Comparison of ENCODE assay signal across 13 cellular contexts in the genomic region with DNA sequence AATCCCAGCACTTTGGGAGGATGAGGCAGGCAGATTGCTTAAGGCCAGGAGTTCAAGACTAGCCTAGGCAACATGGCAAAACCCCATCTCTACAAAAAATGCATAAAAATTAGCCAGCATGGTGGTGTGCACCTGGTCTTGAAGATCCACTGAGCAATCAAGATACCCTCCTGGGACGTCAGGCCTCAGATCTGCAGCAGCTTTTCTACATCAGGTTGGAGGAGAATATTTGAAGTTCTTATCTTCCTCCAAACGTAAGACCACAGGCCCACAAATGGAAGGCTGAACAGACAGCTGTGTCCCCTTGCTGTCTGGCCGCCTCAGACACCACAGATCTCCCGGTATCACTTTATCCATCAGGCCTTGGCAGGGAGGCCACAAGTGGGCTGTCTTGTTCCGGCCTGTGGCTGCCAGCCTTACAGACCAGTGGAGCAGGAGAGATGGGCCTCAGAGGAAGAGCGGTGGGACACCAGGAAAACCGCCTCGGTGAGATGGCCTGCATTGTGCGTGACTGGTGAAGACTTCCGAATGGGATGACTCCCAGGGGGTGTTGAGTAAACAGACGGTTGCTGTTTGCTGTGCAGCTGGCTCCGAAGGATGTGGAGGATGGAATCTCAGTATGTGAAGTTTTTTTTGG. TPM values are rescaled to one million over a fixed set of nuclear protein-coding genes. Genes with fewer than 3 reads are reported as not detected.
A peak's percentile ranks its signal among the peaks of the same experiment; 100 is the strongest.
DNase-seq lines count a peak whose midpoint lies in the region; ATAC-seq and TF ChIP-seq lines count a peak whose summit lies in the region.
"Had no signal": no experiment of that assay in that cellular context is flagged by ENCODE, and none has a peak within 500 bp of the region (broad histone marks: within the 10 kb centered on the region; RNA-seq: fewer than 3 reads in every experiment).

No MANE protein-coding gene starts in this region.

- H3K4me1 ChIP-seq in CD4-positive, CD25-positive, alpha-beta regulatory T cell (ENCODE audit: control insufficient read depth, insufficient read depth, low read length, poor library complexity, severe bottlenecking), result peaks cover 70% of the 10 kb centered on the region
- no peaks in the 10 kb centered on the region for H3K4me1 ChIP-seq in mesendoderm (ENCODE audit: control insufficient read depth, low read depth, low read length)

- H3K4me3 ChIP-seq in CD4-positive, CD25-positive, alpha-beta regulatory T cell (ENCODE audit: low read depth, low read length), result no peak overlapping the region
- H3K4me3 ChIP-seq in Jurkat, Clone E6-1 (ENCODE audit: low read length), result no peak overlapping the region
- H3K4me3 ChIP-seq in brain microvascular endothelial cell (ENCODE audit: low read depth, low read length) (no peak overlapping the region), mesendoderm (ENCODE audit: low read length) (no peak overlapping the region)

- no peak overlapping the region for H3K18ac ChIP-seq in mesendoderm (ENCODE audit: low read length)

- H2BK5ac ChIP-seq in mesendoderm (ENCODE audit: low read length), result no peak overlapping the region

- no peak overlapping the region for H3K23ac ChIP-seq in mesendoderm (ENCODE audit: low read length)

- H3K9ac ChIP-seq in mesendoderm (ENCODE audit: low read length), result no peak overlapping the region

- no peak overlapping the region for H3K27ac ChIP-seq in CD4-positive, CD25-positive, alpha-beta regulatory T cell (ENCODE audit: insufficient read depth, low read length, poor library complexity, severe bottlenecking)
- H3K27ac ChIP-seq in brain microvascular endothelial cell (peak overlapping the region; percentile 64), mesendoderm (ENCODE audit: low read depth, low read length) (no peak overlapping the region)

- no peaks in the 10 kb centered on the region for H3K27me3 Mint-ChIP-seq in CD4-positive, CD25-positive, alpha-beta regulatory T cell
- H3K27me3 Mint-ChIP-seq in naive thymus-derived CD8-positive, alpha-beta T cell, result no peaks in the 10 kb centered on the region
- H3K27me3 Mint-ChIP-seq: CD8-positive, alpha-beta memory T cell had no signal

- H2BK15ac ChIP-seq in mesendoderm (replicated peaks; ENCODE audit: low read depth), result no peak overlapping the region

- H3K9me3 Mint-ChIP-seq in CD4-positive, CD25-positive, alpha-beta regulatory T cell, result peaks cover 0 to 5% (median 0%) of the 10 kb centered on the region in 7 donors
- peaks cover 0 to 10% (median 3%) of the 10 kb centered on the region in 9 donors for H3K9me3 Mint-ChIP-seq in naive thymus-derived CD8-positive, alpha-beta T cell

- H3K36me3 Mint-ChIP-seq in CD4-positive, CD25-positive, alpha-beta regulatory T cell, result peaks cover 28% of the 10 kb centered on the region
- H3K36me3 Mint-ChIP-seq in naive thymus-derived CD8-positive, alpha-beta T cell, result peaks cover 0 to 10% (median 9%) of the 10 kb centered on the region in 3 donors

- no peak overlapping the region for H3K4me3 Mint-ChIP-seq in CD4-positive, CD25-positive, alpha-beta regulatory T cell
- H3K4me3 Mint-ChIP-seq in naive thymus-derived CD8-positive, alpha-beta T cell, result peak overlapping the region in 3 of 10 donors; percentile 2 to 21 (median 17)
- H3K4me3 Mint-ChIP-seq: CD8-positive, alpha-beta memory T cell; natural killer cell treated with Interleukin-12 subunit alpha and Interleukin-12 subunit beta and Interleukin-15 and Interleukin-18, amount 100 ng/mL, for 72 hours had no signal

- TF ChIP-seq CTCF in brain microvascular endothelial cell (IDR thresholded peaks at IDR 0.05; ENCODE audit: low read depth, low read length, missing control alignments), result no peak

- no peak for DNase-seq in CD4-positive, CD25-positive, alpha-beta regulatory T cell
- peak; percentile 97 for DNase-seq in Jurkat, Clone E6-1 (ENCODE audit: low read depth, low spot score)
- DNase-seq in brain microvascular endothelial cell (peak; percentile 82), SKM-1 (lab: John Stamatoyannopoulos, UW; ENCODE audit: unreplicated experiment) (no peak), midbrain (lab: John Stamatoyannopoulos, UW) (no peak), mesendoderm (no peak), islet precursor cell (no peak)
- DNase-seq in naive thymus-derived CD8-positive, alpha-beta T cell, result no peak
- DNase-seq: activated naive CD4-positive, alpha-beta T cell; CD8-positive, alpha-beta memory T cell; NCI-H1092 treated with DMSO at 0.1 percent for 48 hours; NCI-H510A had no signal

- no peaks in the 10 kb centered on the region for H3K27me3 ChIP-seq in CD4-positive, CD25-positive, alpha-beta regulatory T cell (ENCODE audit: control insufficient read depth, insufficient read depth, low read length)
- H3K27me3 ChIP-seq in brain microvascular endothelial cell (replicated peaks), result no peaks in the 10 kb centered on the region
- no peaks in the 10 kb centered on the region for H3K27me3 ChIP-seq in mesendoderm (ENCODE audit: insufficient read depth, low read length, poor library complexity)

- peaks cover 31 to 93% (median 66%) of the 10 kb centered on the region in 4 donors for H3K4me1 Mint-ChIP-seq in CD4-positive, CD25-positive, alpha-beta regulatory T cell
- H3K4me1 Mint-ChIP-seq in naive thymus-derived CD8-positive, alpha-beta T cell, result peaks cover 47 to 96% (median 91%) of the 10 kb centered on the region in 4 donors

- no peaks in the 10 kb centered on the region for H3K9me3 ChIP-seq in CD4-positive, CD25-positive, alpha-beta regulatory T cell (ENCODE audit: control insufficient read depth in 2 of 2, low read length in 2 of 2)

- in situ Hi-C loops in brain microvascular endothelial cell (cut with HindIII; ENCODE audit: low pct_ligation_motif_present, low sequenced_read_pairs), result no loop called here

- H2AK5ac ChIP-seq in mesendoderm (ENCODE audit: low read length), result no peak overlapping the region

- no peak for ATAC-seq in CD4-positive, CD25-positive, alpha-beta regulatory T cell (ENCODE audit: low read depth in 2 of 2)
- no peak for ATAC-seq in naive thymus-derived CD8-positive, alpha-beta T cell
- ATAC-seq: natural killer cell treated with Interleukin-12 subunit alpha and Interleukin-12 subunit beta and Interleukin-15 and Interleukin-18, amount 100 ng/mL, for 72 hours had no signal

- no CpG with 5 or more reads among the region's 12 CpGs for WGBS in mesendoderm (ENCODE audit: extremely low coverage, insufficient coverage, low lambda C conversion rate)

- H3K4me2 ChIP-seq in mesendoderm (ENCODE audit: low read length), result no peak overlapping the region

- H4K5ac ChIP-seq in mesendoderm (ENCODE audit: low read length), result no peak overlapping the region

- H3K36me3 ChIP-seq in CD4-positive, CD25-positive, alpha-beta regulatory T cell (ENCODE audit: control insufficient read depth, insufficient read depth, low read length), result peaks cover 9% of the 10 kb centered on the region
- H3K36me3 ChIP-seq in brain microvascular endothelial cell (replicated peaks), result no peaks in the 10 kb centered on the region
- peaks cover 4% of the 10 kb centered on the region for H3K36me3 ChIP-seq in mesendoderm (ENCODE audit: control insufficient read depth, insufficient read depth, low read length)

- H3K56ac ChIP-seq in mesendoderm (ENCODE audit: low read length), result no peak overlapping the region

- H4K8ac ChIP-seq in mesendoderm (ENCODE audit: low read depth, low read length), result no peak overlapping the region

- H3K79me2 ChIP-seq in mesendoderm (ENCODE audit: control insufficient read depth, insufficient read depth, low read length), result no peaks in the 10 kb centered on the region

- no peak overlapping the region for H3K4ac ChIP-seq in mesendoderm (ENCODE audit: low read depth, low read length)

- no peaks in the 10 kb centered on the region for H3K79me1 ChIP-seq in mesendoderm (ENCODE audit: low read length)

- peak overlapping the region; percentile 14 to 91 (median 83) for H3K27ac Mint-ChIP-seq in CD4-positive, CD25-positive, alpha-beta regulatory T cell
- peak overlapping the region; percentile 45 to 93 (median 66) for H3K27ac Mint-ChIP-seq in naive thymus-derived CD8-positive, alpha-beta T cell
- H3K27ac Mint-ChIP-seq: natural killer cell treated with Interleukin-12 subunit alpha and Interleukin-12 subunit beta and Interleukin-15 and Interleukin-18, amount 100 ng/mL, for 72 hours had no signal

- H2BK120ac ChIP-seq in mesendoderm (ENCODE audit: low read depth, low read length), result no peak overlapping the region

- POLR2A ChIA-PET in naive thymus-derived CD8-positive, alpha-beta T cell (lab: Charles Lee), result interaction anchor here (0.9 to 7.6 kb wide), 5 partner anchors 8 to 25 kb away, joined by 3 to 51 read pairs (median 4); a partner anchor contains a TSS

RNA-seq across cellular contexts. Expression of a gene that starts 15.9 kb away (rescaled TPM):
- 57.6 TPM for total RNA-seq in CD4-positive, CD25-positive, alpha-beta regulatory T cell
- polyA plus RNA-seq in CD4-positive, CD25-positive, alpha-beta regulatory T cell, result 10 to 100 TPM; 14.2 to 21.4 (median 18.1) TPM
- polyA plus RNA-seq in Jurkat, Clone E6-1 (2012; ENCODE audit: insufficient read depth, insufficient read length), result 25.6 TPM
- 10 to 100 TPM; 33.7 to 35.2 TPM for total RNA-seq in naive thymus-derived CD8-positive, alpha-beta T cell
- 10 to 100 TPM in 1 of 3 donors, 1 to 10 TPM in 2; 6.8 to 12.8 (median 7.1) TPM for polyA plus RNA-seq in naive thymus-derived CD8-positive, alpha-beta T cell
- polyA plus RNA-seq in mesendoderm (2013, experiment 1 of 2), result 8.2 TPM
- polyA plus RNA-seq in mesendoderm (2013, experiment 2 of 2), result 8.8 TPM

Comparison
In these comparisons a context has a peak if more than half of its experiments do, and no peak if none do; other contexts are left out.
1. DNase-seq: peak in Jurkat, Clone E6-1 (single experiment) and brain microvascular endothelial cell (single experiment); none in CD4-positive, CD25-positive, alpha-beta regulatory T cell (0 of 3), naive thymus-derived CD8-positive, alpha-beta T cell (0 of 10), SKM-1 (single experiment), midbrain (single experiment), mesendoderm (single experiment) and islet precursor cell (single experiment).